Comparison of ENCODE assay signal across 1 cellular context in genomic region chr15:68819451-68820204, GRCh38.
A peak's percentile ranks its signal among the peaks of the same experiment; 100 is the strongest.
TF ChIP-seq lines count a peak whose summit lies in the region.

No MANE protein-coding gene starts in this region.

TF ChIP-seq in HepG2, 621 proteins besides CTCF, POLR2A, EP300 and RAD21 (continued from another document and continues in another):
- no peak for TF ChIP-seq LRRFIP1 (CRISPR knock-in tag; conservative IDR thresholded peaks at IDR 0.05)
- TF ChIP-seq SRSF1 (optimal IDR thresholded peaks at IDR 0.05; ENCODE audit: low read depth, low read length), result peak; percentile 25
- 0 out of 2 replicates have a peak, but pooled peaks have one; percentile 15 for TF ChIP-seq HDAC1 (CRISPR knock-in tag; IDR thresholded peaks at IDR 0.05)
- TF ChIP-seq PITX1 (CRISPR knock-in tag; IDR thresholded peaks at IDR 0.05), result peak; percentile 53; the same call in 1 of the 2 replicates
- no peak for TF ChIP-seq IKZF4 (CRISPR knock-in tag; IDR thresholded peaks at IDR 0.05; ENCODE audit: borderline replicate concordance, low read depth, not compliant biosample characterization)
- TF ChIP-seq NRL (CRISPR knock-in tag; IDR thresholded peaks at IDR 0.05; ENCODE audit: borderline replicate concordance), result 0 out of 2 replicates have a peak, but pooled peaks have one; percentile 30
- TF ChIP-seq ZNF230 (CRISPR knock-in tag; IDR thresholded peaks at IDR 0.05), result 0 out of 2 replicates have a peak, but pooled peaks have one; percentile 52
- peak; percentile 43; the same call in 1 of the 2 replicates for TF ChIP-seq ZNF484 (CRISPR knock-in tag; IDR thresholded peaks at IDR 0.05; ENCODE audit: borderline replicate concordance, low read depth)
- no peak for TF ChIP-seq ZBTB21 (CRISPR knock-in tag; IDR thresholded peaks at IDR 0.05)
- peak; percentile 39 for TF ChIP-seq TAF15 (IDR thresholded peaks at IDR 0.05; ENCODE audit: low read depth, low read length, poor library complexity, severe bottlenecking)
- TF ChIP-seq ZNF564 (CRISPR knock-in tag; IDR thresholded peaks at IDR 0.05), result peak; percentile 7; the same call in 1 of the 2 replicates
- TF ChIP-seq ZNF563 (CRISPR knock-in tag; IDR thresholded peaks at IDR 0.05), result 0 out of 2 replicates have a peak, but pooled peaks have one; percentile 44
- TF ChIP-seq RBM22 (optimal IDR thresholded peaks at IDR 0.05; ENCODE audit: low read length), result peak; percentile 14
- TF ChIP-seq MAX (IDR thresholded peaks at IDR 0.05), result no peak
- 0 out of 2 replicates have a peak, but pooled peaks have one; percentile 40 for TF ChIP-seq HOXA5 (CRISPR knock-in tag; IDR thresholded peaks at IDR 0.05)
- no peak for TF ChIP-seq EHMT2 (IDR thresholded peaks at IDR 0.05; ENCODE audit: borderline replicate concordance, low read depth, low read length)
- TF ChIP-seq MEIS1 (CRISPR knock-in tag; IDR thresholded peaks at IDR 0.05; ENCODE audit: borderline replicate concordance), result no peak
- no peak for TF ChIP-seq ZNF317 (CRISPR knock-in tag; IDR thresholded peaks at IDR 0.05)
- no peak for TF ChIP-seq ELF1 (CRISPR knock-in tag; IDR thresholded peaks at IDR 0.05)
- TF ChIP-seq ZNF121 (CRISPR knock-in tag; IDR thresholded peaks at IDR 0.05), result no peak
- TF ChIP-seq NAIF1 (CRISPR knock-in tag; IDR thresholded peaks at IDR 0.05; ENCODE audit: borderline replicate concordance), result 0 out of 2 replicates have a peak, but pooled peaks have one; percentile 9
- peak; percentile 68 for TF ChIP-seq RBFOX2 (IDR thresholded peaks at IDR 0.05; ENCODE audit: low read depth, low read length)
- TF ChIP-seq GLI4 (CRISPR knock-in tag; IDR thresholded peaks at IDR 0.05; ENCODE audit: borderline replicate concordance), result 0 out of 2 replicates have a peak, but pooled peaks have one; percentile 24
- no peak for TF ChIP-seq GATAD2A (CRISPR knock-in tag; IDR thresholded peaks at IDR 0.05)
- TF ChIP-seq MAZ (IDR thresholded peaks at IDR 0.05; ENCODE audit: borderline replicate concordance, low read depth, low read length), result no peak
- TF ChIP-seq MAZ (CRISPR knock-in tag; IDR thresholded peaks at IDR 0.05; ENCODE audit: low read depth), result no peak
- no peak for TF ChIP-seq HNF1B (CRISPR knock-in tag; IDR thresholded peaks at IDR 0.05)
- TF ChIP-seq HNRNPLL (IDR thresholded peaks at IDR 0.05; ENCODE audit: low read depth, low read length, poor library complexity, severe bottlenecking), result peak; percentile 7
- no peak for TF ChIP-seq GATA4 (IDR thresholded peaks at IDR 0.05; ENCODE audit: borderline replicate concordance, low read depth)
- TF ChIP-seq ZSCAN29 (CRISPR knock-in tag; conservative IDR thresholded peaks at IDR 0.05), result peak; percentile 63; the same call in 1 of the 2 replicates
- no peak for TF ChIP-seq HMGXB3 (CRISPR knock-in tag; IDR thresholded peaks at IDR 0.05; ENCODE audit: borderline replicate concordance)
- TF ChIP-seq ZFY (CRISPR knock-in tag; IDR thresholded peaks at IDR 0.05), result peak; percentile 2; the same call in 1 of the 2 replicates
- 0 out of 2 replicates have a peak, but pooled peaks have one; percentile 25 for TF ChIP-seq SRY (CRISPR knock-in tag; IDR thresholded peaks at IDR 0.05)
- no peak for TF ChIP-seq BCL6 (CRISPR knock-in tag; IDR thresholded peaks at IDR 0.05)
- TF ChIP-seq YEATS4 (CRISPR knock-in tag; IDR thresholded peaks at IDR 0.05; ENCODE audit: borderline replicate concordance), result 0 out of 2 replicates have a peak, but pooled peaks have one; percentile 34
- TF ChIP-seq IRF1 (CRISPR knock-in tag; IDR thresholded peaks at IDR 0.05; ENCODE audit: low read depth), result no peak
- no peak for TF ChIP-seq POGK (CRISPR knock-in tag; conservative IDR thresholded peaks at IDR 0.05)
- peak; percentile 51 for TF ChIP-seq AGO1 (IDR thresholded peaks at IDR 0.05; ENCODE audit: low read depth, low read length, poor library complexity, severe bottlenecking)
- TF ChIP-seq CBFB (CRISPR knock-in tag; IDR thresholded peaks at IDR 0.05), result no peak
- 0 out of 2 replicates have a peak, but pooled peaks have one; percentile 51 for TF ChIP-seq ZFP91 (CRISPR knock-in tag; IDR thresholded peaks at IDR 0.05; ENCODE audit: borderline replicate concordance)
- no peak for TF ChIP-seq XBP1 (CRISPR knock-in tag; IDR thresholded peaks at IDR 0.05)
- no peak for TF ChIP-seq MLXIP (CRISPR knock-in tag; IDR thresholded peaks at IDR 0.05; ENCODE audit: borderline replicate concordance)
- TF ChIP-seq MYPOP (CRISPR knock-in tag; IDR thresholded peaks at IDR 0.05), result 0 out of 2 replicates have a peak, but pooled peaks have one; percentile 12
- 0 out of 2 replicates have a peak, but pooled peaks have one; percentile 39 for TF ChIP-seq ZNF704 (CRISPR knock-in tag; IDR thresholded peaks at IDR 0.05; ENCODE audit: borderline replicate concordance)
- peak; percentile 52; the same call in 1 of the 2 replicates for TF ChIP-seq POLR2G (IDR thresholded peaks at IDR 0.05; ENCODE audit: low read depth, low read length)
